ENCODE assay signal across 8 cellular contexts in genomic region chr1:211261229-211261628, GRCh38. TPM values are rescaled to one million over a fixed set of nuclear protein-coding genes. Genes with fewer than 3 reads are reported as not detected.
A peak's percentile ranks its signal among the peaks of the same experiment; 100 is the strongest.
DNase-seq lines count a peak whose midpoint lies in the region; ATAC-seq and TF ChIP-seq lines count a peak whose summit lies in the region.

No MANE protein-coding gene starts in this region.

- no peak for DNase-seq in AG10803 (ENCODE audit: low read depth)
- DNase-seq in choroid plexus epithelial cell (ENCODE audit: low read depth): no peak
- DNase-seq in naive thymus-derived CD8-positive, alpha-beta T cell: no peak
- DNase-seq in NCI-H2171 treated with DMSO at 0.1 percent for 48 hours (lab: John Stamatoyannopoulos, UW): no peak
- no peak for DNase-seq in pons (ENCODE audit: low spot score)
- no peak for DNase-seq in NCI-H345 treated with DMSO at 0.1 percent for 48 hours (lab: John Stamatoyannopoulos, UW; ENCODE audit: unreplicated experiment)

- H3K27me3 ChIP-seq in KMS-11 (ENCODE audit: insufficient read depth, low read depth): no peaks in the 10 kb centered on the region

- H3K4me1 Mint-ChIP-seq in naive thymus-derived CD8-positive, alpha-beta T cell: peaks cover 15 to 42% (median 35%) of the 10 kb centered on the region in 4 donors

- peak overlapping the region; percentile 96 for H3K4me2 ChIP-seq in KMS-11

- no peaks in the 10 kb centered on the region for H3K27me3 Mint-ChIP-seq in naive thymus-derived CD8-positive, alpha-beta T cell

- POLR2A ChIA-PET in naive thymus-derived CD8-positive, alpha-beta T cell (lab: Charles Lee): interaction anchor here (1.0 to 1.3 kb wide), 2 partner anchors 12 to 1024 kb away, joined by 3 to 5 read pairs; no protein-coding TSS in a partner anchor

- peaks cover 0 to 31% (median 8%) of the 10 kb centered on the region in 3 donors for H3K36me3 Mint-ChIP-seq in naive thymus-derived CD8-positive, alpha-beta T cell

- H3K36me3 ChIP-seq in KMS-11 (ENCODE audit: insufficient read depth): no peaks in the 10 kb centered on the region

- peak overlapping the region; percentile 70 for H3K27ac ChIP-seq in KMS-11

- peak overlapping the region; percentile 0 to 95 (median 88) for H3K27ac Mint-ChIP-seq in naive thymus-derived CD8-positive, alpha-beta T cell

- no peaks in the 10 kb centered on the region for H4K20me1 ChIP-seq in KMS-11 (ENCODE audit: insufficient read depth)

- H3K4me1 ChIP-seq in KMS-11 (ENCODE audit: low read depth, poor library complexity, severe bottlenecking): peaks cover 28% of the 10 kb centered on the region

- ATAC-seq in naive thymus-derived CD8-positive, alpha-beta T cell: no peak
- ATAC-seq in GM19035 (IDR thresholded peaks at IDR 0.05; ENCODE audit: unreplicated experiment): no peak

- H3K9ac ChIP-seq in KMS-11: peak overlapping the region; percentile 60

- peak overlapping the region; percentile 84 to 96 (median 90) for H3K4me3 Mint-ChIP-seq in naive thymus-derived CD8-positive, alpha-beta T cell

- H3K4me3 ChIP-seq in AG10803 (ENCODE audit: low read length) (peak overlapping the region; percentile 90), KMS-11 (IDR thresholded peaks at IDR 0.05; ENCODE audit: insufficient read depth, low read depth, low read length) (no peak overlapping the region), choroid plexus epithelial cell (ENCODE audit: low read depth, low read length) (peak overlapping the region; percentile 92)

- H3K79me2 ChIP-seq in KMS-11 (ENCODE audit: insufficient read depth, low read depth): peaks cover 26% of the 10 kb centered on the region; the same call in 1 of the 2 replicates

- H3K9me3 Mint-ChIP-seq in naive thymus-derived CD8-positive, alpha-beta T cell: no peaks in the 10 kb centered on the region

- no peak for TF ChIP-seq CTCF in AG10803 (conservative IDR thresholded peaks at IDR 0.05; ENCODE audit: low read length)
- TF ChIP-seq CTCF in KMS-11 (conservative IDR thresholded peaks at IDR 0.05; ENCODE audit: low read depth, low read length): no peak
- no peak for TF ChIP-seq CTCF in choroid plexus epithelial cell (conservative IDR thresholded peaks at IDR 0.05; ENCODE audit: low read depth, low read length)

- H2AFZ ChIP-seq in KMS-11 (ENCODE audit: low read depth): peak overlapping the region; percentile 42

RNA-seq across cellular contexts. Expression of gene RCOR3, which starts 2.1 kb away (rescaled TPM):
- 10 to 100 TPM; 84.8 to 88.6 TPM for total RNA-seq in naive thymus-derived CD8-positive, alpha-beta T cell
- polyA plus RNA-seq in naive thymus-derived CD8-positive, alpha-beta T cell: 10 to 100 TPM; 22.5 to 29.3 (median 24.7) TPM
